In the genomic region with DNA sequence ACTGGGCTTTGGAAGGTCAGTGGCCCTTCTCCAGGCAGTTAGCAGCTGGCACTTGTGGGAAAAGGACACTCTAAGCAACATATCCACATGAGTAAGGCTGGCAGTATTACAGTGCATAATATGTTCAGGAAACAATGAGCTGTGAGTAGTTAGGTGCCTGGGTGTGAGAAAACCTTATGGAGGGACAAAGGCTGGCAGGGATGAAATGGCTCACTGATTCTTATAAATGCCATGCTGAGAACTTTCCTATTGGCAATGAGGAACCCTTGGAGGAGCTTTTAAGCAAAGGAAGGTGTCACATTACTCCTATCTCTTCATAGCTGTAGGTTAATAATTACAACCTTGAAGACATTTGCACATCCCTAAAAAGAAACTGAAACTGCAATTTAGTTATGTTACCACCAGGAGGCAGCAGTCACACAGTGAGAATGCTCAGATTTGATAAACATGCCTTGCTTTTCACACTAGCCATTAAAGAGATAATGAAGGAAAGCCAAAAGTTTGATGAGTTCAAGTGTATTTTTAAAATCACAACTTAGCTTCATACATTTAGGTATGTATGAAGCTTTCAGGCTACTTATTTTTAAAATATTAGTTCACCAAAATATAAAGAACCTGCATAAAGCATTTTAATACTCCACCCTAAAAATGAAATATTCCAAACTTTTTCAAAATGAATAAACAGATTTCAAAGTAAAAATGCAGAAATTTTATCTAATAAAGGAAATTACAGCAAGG, we compare ENCODE assay signal across 9 cellular contexts.
DNase-seq lines count a peak whose midpoint lies in the region; ATAC-seq, FAIRE-seq and TF ChIP-seq lines count a peak whose summit lies in the region.
"Had no signal": no experiment of that assay in that cellular context is flagged by ENCODE, and none has a peak within 500 bp of the region (broad histone marks: within the 10 kb centered on the region; RNA-seq: fewer than 3 reads in every experiment).

No MANE protein-coding gene starts in this region.

- H4K20me1 ChIP-seq in SU-DHL-6 (ENCODE audit: low read depth, low read length): no peaks in the 10 kb centered on the region

- TF ChIP-seq CTCF in AG09309 (IDR thresholded peaks at IDR 0.05; ENCODE audit: control insufficient read depth, insufficient read depth, low read depth, low read length, missing control alignments) (peak; percentile 31), SU-DHL-6 (IDR thresholded peaks at IDR 0.05; ENCODE audit: insufficient read depth, low read length, poor library complexity, severe bottlenecking) (peak; percentile 64), ovary (IDR thresholded peaks at IDR 0.05) (no peak)

- H3K4me3 ChIP-seq in AG09309 (ENCODE audit: control insufficient read depth, low read depth, low read length) (no peak overlapping the region), SU-DHL-6 (ENCODE audit: insufficient read depth, low read length, poor library complexity, severe bottlenecking) (no peak overlapping the region), ovary (no peak overlapping the region)
- H3K4me3 ChIP-seq: suprapubic skin had no signal

- H3K27ac ChIP-seq in SU-DHL-6 (ENCODE audit: low read depth, low read length) (no peak overlapping the region), ovary (no peak overlapping the region)
- H3K27ac ChIP-seq: suprapubic skin had no signal

- H3K9me3 ChIP-seq in SU-DHL-6 (ENCODE audit: insufficient read depth, low read length): no peaks in the 10 kb centered on the region
- no peaks in the 10 kb centered on the region for H3K9me3 ChIP-seq in ovary
- H3K9me3 ChIP-seq: suprapubic skin had no signal

- no peaks in the 10 kb centered on the region for H3K27me3 ChIP-seq in SU-DHL-6 (ENCODE audit: low read length)
- H3K27me3 ChIP-seq in ovary: no peaks in the 10 kb centered on the region
- H3K27me3 ChIP-seq: suprapubic skin had no signal

- no peaks in the 10 kb centered on the region for H3K9me2 ChIP-seq in SU-DHL-6 (replicated peaks; ENCODE audit: insufficient read depth, low read length)

- H2AFZ ChIP-seq in SU-DHL-6 (ENCODE audit: low read depth, low read length, severe bottlenecking): no peak overlapping the region

- H3K9ac ChIP-seq in SU-DHL-6 (ENCODE audit: low read length): no peak overlapping the region

- H3K79me2 ChIP-seq in SU-DHL-6 (ENCODE audit: insufficient read depth, low read length): no peaks in the 10 kb centered on the region

- intact Hi-C loops in ovary (cut with DNase I): no loop called here

- no peak for ATAC-seq in GM21576 (IDR thresholded peaks at IDR 0.05; ENCODE audit: unreplicated experiment)
- ATAC-seq in GM21526 (IDR thresholded peaks at IDR 0.05; ENCODE audit: low FRiP score, unreplicated experiment): no peak

- TF ChIP-seq POLR2A in GM12892 (IDR thresholded peaks at IDR 0.05; ENCODE audit: low read depth, low read length) (no peak), ovary (IDR thresholded peaks at IDR 0.05) (no peak)

- no peaks in the 10 kb centered on the region for H3K4me1 ChIP-seq in ovary (ENCODE audit: insufficient read depth)
- H3K4me1 ChIP-seq: suprapubic skin had no signal

- no peaks in the 10 kb centered on the region for H3F3A ChIP-seq in SU-DHL-6 (ENCODE audit: insufficient read depth)

- no peak overlapping the region for H3K4me2 ChIP-seq in SU-DHL-6 (ENCODE audit: low read depth, low read length, poor library complexity, severe bottlenecking)

- H3K36me3 ChIP-seq in SU-DHL-6 (ENCODE audit: low read length) (no peaks in the 10 kb centered on the region), ovary (no peaks in the 10 kb centered on the region)
- H3K36me3 ChIP-seq: suprapubic skin had no signal

- no peak for TF ChIP-seq EP300 in ovary (IDR thresholded peaks at IDR 0.05)

- no peak for DNase-seq in AG09309 (ENCODE audit: low read depth)
- DNase-seq in GM12892 (ENCODE audit: insufficient read length): no peak
- peak; percentile 49 for DNase-seq in iPS-NIHi11 (ENCODE audit: low spot score)
- no peak for DNase-seq in ovary
- no peak for DNase-seq in NCI-H2029 treated with DMSO at 0.1 percent for 48 hours (lab: John Stamatoyannopoulos, UW)

- FAIRE-seq in GM12892 (lab: Jason Lieb, UNC): peak; percentile 73

Comparison
In these comparisons a context has a peak if more than half of its experiments do, and no peak if none do; other contexts are left out.
1. CTCF ChIP-seq: peak in AG09309 (single experiment) and SU-DHL-6 (single experiment); none in ovary (0 of 3).